ENCODE assay signal across 9 cellular contexts in genomic region chr1:172442843-172443565, GRCh38. TPM values are rescaled to one million over a fixed set of nuclear protein-coding genes. Genes with fewer than 3 reads are reported as not detected.
DNase-seq lines count a peak whose midpoint lies in the region; ATAC-seq, FAIRE-seq and TF ChIP-seq lines count a peak whose summit lies in the region.
"Had no signal": no experiment of that assay in that cellular context is flagged by ENCODE, and none has a peak within 500 bp of the region (broad histone marks: within the 10 kb centered on the region; RNA-seq: fewer than 3 reads in every experiment).

No MANE protein-coding gene starts in this region.

- TF ChIP-seq POLR2A in body of pancreas (IDR thresholded peaks at IDR 0.05), result no peak

- peak overlapping the region; percentile 86 for H3K4me3 Mint-ChIP-seq in mesothelial cell of epicardium

- 61 to 64% methylated on average over 3 of the region's 3 CpGs for WGBS in heart right ventricle, 2 donors
- 43 to 48% methylated on average over 3 of the region's 3 CpGs for WGBS in body of pancreas, 2 donors
- WGBS in aorta, 2 donors, result 64 to 68% methylated on average over 3 of the region's 3 CpGs

- H3K27me3 ChIP-seq in heart right ventricle (no peaks in the 10 kb centered on the region), body of pancreas (no peaks in the 10 kb centered on the region), aorta (ENCODE audit: control insufficient read depth in 1 of 2, insufficient read depth in 2 of 2, low read length in 1 of 2) (no peaks in the 10 kb centered on the region)

- H3K36me3 ChIP-seq in heart right ventricle (peaks cover 0 to 20% (median 0%) of the 10 kb centered on the region in 9 donors), body of pancreas (replicated peaks in 1 of 2; ENCODE audit: insufficient read depth in 1 of 2, low read depth in 2 of 2) (no peaks in the 10 kb centered on the region), aorta (ENCODE audit: control insufficient read depth in 1 of 2, insufficient read depth in 2 of 2, low read length in 1 of 2) (peaks cover 0 to 1% of the 10 kb centered on the region in 2 donors)

- peaks cover 4% of the 10 kb centered on the region for H3K9me3 Mint-ChIP-seq in mesothelial cell of epicardium

- peaks cover 21% of the 10 kb centered on the region for H3K36me3 Mint-ChIP-seq in mesothelial cell of epicardium

- peak in 1 of 8 donors; percentile 13 for ATAC-seq in heart right ventricle
- ATAC-seq in left cardiac atrium, result no peak
- ATAC-seq in body of pancreas, result no peak
- ATAC-seq in aorta (ENCODE audit: low FRiP score), result no peak
- ATAC-seq in GM18858 (IDR thresholded peaks at IDR 0.05; ENCODE audit: unreplicated experiment), result no peak

- intact Hi-C loops in heart right ventricle (cut with DNase I), result loop anchor here in 4 of 10 donors (5.0 to 10.0 kb wide), 4 partner anchors 351 to 648 kb away; no protein-coding TSS in a partner anchor
- intact Hi-C loops in left cardiac atrium (cut with DNase I), result no loop called here
- intact Hi-C loops in body of pancreas (cut with DNase I), result no loop called here
- intact Hi-C loops in aorta (cut with DNase I), result loop anchor here in 1 of 2 donors (5.0 to 10.0 kb wide), 2 partner anchors 441 to 638 kb away; no protein-coding TSS in a partner anchor

- H3K4me3 ChIP-seq in heart right ventricle, result peak overlapping the region; percentile 76 to 99 (median 96)
- peak overlapping the region; percentile 60 to 85 for H3K4me3 ChIP-seq in body of pancreas
- peak overlapping the region; percentile 60 to 92 for H3K4me3 ChIP-seq in aorta (ENCODE audit: low read length in 2 of 2)

- H3K27ac ChIP-seq in heart right ventricle (peak overlapping the region in 8 of 10 donors; percentile 81 to 96 (median 84)), body of pancreas (no peak overlapping the region), aorta (ENCODE audit: low read depth in 1 of 2, low read length in 2 of 2) (no peak overlapping the region)

- peaks cover 37% of the 10 kb centered on the region for H3K4me1 Mint-ChIP-seq in mesothelial cell of epicardium

- DNase-seq in heart right ventricle (no peak), left cardiac atrium (no peak), body of pancreas (no peak), mesothelial cell of epicardium (ENCODE audit: low spot score in 2 of 2, unreplicated experiment in 2 of 2) (no peak), aorta (no peak), NCI-H2227 treated with DMSO at 0.1 percent for 48 hours (lab: John Stamatoyannopoulos, UW) (no peak), RCC 7860 (ENCODE audit: low spot score) (no peak)

- H3K27ac Mint-ChIP-seq in mesothelial cell of epicardium, result peak overlapping the region; percentile 88

- no peak for FAIRE-seq in RCC 7860 (lab: Jason Lieb, UNC)

- peaks cover 3 to 25% (median 12%) of the 10 kb centered on the region in 9 donors for H3K4me1 ChIP-seq in heart right ventricle
- H3K4me1 ChIP-seq in body of pancreas, result peaks cover 22% of the 10 kb centered on the region
- no peaks in the 10 kb centered on the region for H3K4me1 ChIP-seq in aorta (ENCODE audit: control insufficient read depth in 1 of 2, insufficient read depth in 2 of 2, low read length in 2 of 2)

- peaks cover 0 to 5% (median 0%) of the 10 kb centered on the region in 11 donors for H3K9me3 ChIP-seq in heart right ventricle
- no peaks in the 10 kb centered on the region for H3K9me3 ChIP-seq in body of pancreas
- H3K9me3 ChIP-seq in aorta (ENCODE audit: control insufficient read depth, low read length), result no peaks in the 10 kb centered on the region

- H3K27me3 Mint-ChIP-seq in mesothelial cell of epicardium (ENCODE audit: low read depth), result no peaks in the 10 kb centered on the region

- TF ChIP-seq CTCF in heart right ventricle (IDR thresholded peaks at IDR 0.05) (no peak), body of pancreas (IDR thresholded peaks at IDR 0.05) (no peak), mesothelial cell of epicardium (IDR thresholded peaks at IDR 0.05; ENCODE audit: unreplicated experiment) (no peak)

RNA-seq across cellular contexts. Expression of gene PIGC, which starts 0.9 kb away (rescaled TPM):
- total RNA-seq in heart right ventricle (10 to 100 TPM in 8 of 10 donors, 1 to 10 TPM in 2; 9.3 to 14.5 (median 13.0) TPM), left cardiac atrium (10 to 100 TPM; 12.4 to 14.6 TPM), body of pancreas (10 to 100 TPM; 16.5 to 18.4 TPM), mesothelial cell of epicardium (31.9 to 33.9 TPM (median 33.3 TPM) in 3 replicates), aorta (10 to 100 TPM; 18.0 to 22.9 TPM)
- polyA plus RNA-seq in heart right ventricle (10 to 100 TPM; 17.1 to 21.2 TPM), aorta (10 to 100 TPM; 24.2 to 27.2 TPM)

RNA-seq across cellular contexts. Expression of gene C1orf105, which starts 22.5 kb away (rescaled TPM):
- total RNA-seq in heart right ventricle (10 to 100 TPM in 4 of 10 donors, 1 to 10 TPM in 6; 4.5 to 52.7 (median 8.6) TPM), left cardiac atrium (10 to 100 TPM in 1 of 2 donors, 1 to 10 TPM in 1; 7.1 to 19.9 TPM), body of pancreas (not detected), mesothelial cell of epicardium (0.57 to 0.95 TPM in 2 of 3 replicates, not detected in the other), aorta (not detected)
- polyA plus RNA-seq in heart right ventricle (10 to 100 TPM in 1 of 2 donors, 1 to 10 TPM in 1; 1.1 to 19.5 TPM), aorta (not detected)
- total RNA-seq: glomerular endothelial cell had no signal

Comparison
In these comparisons a context has a peak if more than half of its experiments do, and no peak if none do; other contexts are left out.
1. H3K27ac ChIP-seq: peak in heart right ventricle (8 of 10); none in body of pancreas (0 of 4) and aorta (0 of 2).
2. Peak in every context shown above with its lines, with median percentiles within 50 percentile points of each other: H3K4me3 ChIP-seq.